Comparison of ENCODE assay signal across 10 cellular contexts in genomic region chr3:175193815-175194518, GRCh38.
DNase-seq lines count a peak whose midpoint lies in the region; ATAC-seq lines count a peak whose summit lies in the region.
"Had no signal": no experiment of that assay in that cellular context is flagged by ENCODE, and none has a peak within 500 bp of the region (broad histone marks: within the 10 kb centered on the region; RNA-seq: fewer than 3 reads in every experiment).

No MANE protein-coding gene starts in this region.

- peak; percentile 16 for DNase-seq in NCI-H2171 treated with DMSO at 0.1 percent for 48 hours (lab: John Stamatoyannopoulos, UW)
- no peak for DNase-seq in NCI-H2171 (lab: John Stamatoyannopoulos, UW)
- DNase-seq in stromal cell of bone marrow (ENCODE audit: low read depth) = peak; percentile 21
- no peak for DNase-seq in hippocampal formation (lab: John Stamatoyannopoulos, UW)
- DNase-seq in activated naive CD4-positive, alpha-beta T cell treated with anti-CD3 and anti-CD28 coated beads, Interleukin-2, amount 10 ng/mL, durations not matched to agents 7 days and 5 days = no peak
- DNase-seq in DMS153 treated with DMSO at 0.1 percent for 48 hours (lab: John Stamatoyannopoulos, UW; ENCODE audit: unreplicated experiment) = no peak
- DNase-seq: activated CD8-positive, alpha-beta T cell treated with anti-CD3 and anti-CD28 coated beads, Interleukin-2, amount 10 ng/mL, durations not matched to agents 7 days and 5 days; colonic mucosa had no signal

- peak; percentile 57 for ATAC-seq in HG03025 (IDR thresholded peaks at IDR 0.05; ENCODE audit: low FRiP score, unreplicated experiment)
- peak; percentile 42 for ATAC-seq in activated T-helper 17 cell treated with anti-CD3 and anti-CD28 coated beads, Interleukin-2, amount 50 U/mL, for 72 hours (replicated peaks)
- ATAC-seq: activated CD8-positive, alpha-beta T cell treated with anti-CD3 and anti-CD28 coated beads, Interleukin-2, amount 10 ng/mL, durations not matched to agents 7 days and 5 days had no signal

- CTCF ChIA-PET in activated naive CD4-positive, alpha-beta T cell treated with anti-CD3 and anti-CD28 coated beads, Interleukin-2, amount 10 ng/mL, durations not matched to agents 7 days and 5 days (lab: Charles Lee) = no interaction called here

- no peaks in the 10 kb centered on the region for H3K36me3 Mint-ChIP-seq in activated T-helper 17 cell treated with anti-CD3 and anti-CD28 coated beads, Interleukin-2, amount 50 U/mL, for 72 hours (ENCODE audit: low read depth)
- no peaks in the 10 kb centered on the region for H3K36me3 Mint-ChIP-seq in activated naive CD4-positive, alpha-beta T cell treated with anti-CD3 and anti-CD28 coated beads, Interleukin-2, amount 10 ng/mL, durations not matched to agents 7 days and 5 days

- H3K4me3 Mint-ChIP-seq in activated T-helper 17 cell treated with anti-CD3 and anti-CD28 coated beads, Interleukin-2, amount 50 U/mL, for 72 hours = no peak overlapping the region
- H3K4me3 Mint-ChIP-seq in activated naive CD4-positive, alpha-beta T cell treated with anti-CD3 and anti-CD28 coated beads, Interleukin-2, amount 10 ng/mL, durations not matched to agents 7 days and 5 days = no peak overlapping the region
- H3K4me3 Mint-ChIP-seq: activated CD8-positive, alpha-beta T cell treated with anti-CD3 and anti-CD28 coated beads, Interleukin-2, amount 10 ng/mL, durations not matched to agents 7 days and 5 days had no signal

- no peaks in the 10 kb centered on the region for H3K27me3 Mint-ChIP-seq in activated T-helper 17 cell treated with anti-CD3 and anti-CD28 coated beads, Interleukin-2, amount 50 U/mL, for 72 hours
- H3K27me3 Mint-ChIP-seq in activated naive CD4-positive, alpha-beta T cell treated with anti-CD3 and anti-CD28 coated beads, Interleukin-2, amount 10 ng/mL, durations not matched to agents 7 days and 5 days = no peaks in the 10 kb centered on the region

- H3K27ac Mint-ChIP-seq in activated T-helper 17 cell treated with anti-CD3 and anti-CD28 coated beads, Interleukin-2, amount 50 U/mL, for 72 hours = no peak overlapping the region
- H3K27ac Mint-ChIP-seq in activated naive CD4-positive, alpha-beta T cell treated with anti-CD3 and anti-CD28 coated beads, Interleukin-2, amount 10 ng/mL, durations not matched to agents 7 days and 5 days = no peak overlapping the region
- H3K27ac Mint-ChIP-seq: activated CD8-positive, alpha-beta T cell treated with anti-CD3 and anti-CD28 coated beads, Interleukin-2, amount 10 ng/mL, durations not matched to agents 7 days and 5 days had no signal

- H3K9me3 Mint-ChIP-seq in activated T-helper 17 cell treated with anti-CD3 and anti-CD28 coated beads, Interleukin-2, amount 50 U/mL, for 72 hours = peaks cover 16% of the 10 kb centered on the region
- peaks cover 4% of the 10 kb centered on the region for H3K9me3 Mint-ChIP-seq in activated naive CD4-positive, alpha-beta T cell treated with anti-CD3 and anti-CD28 coated beads, Interleukin-2, amount 10 ng/mL, durations not matched to agents 7 days and 5 days

- no peaks in the 10 kb centered on the region for H3K4me1 Mint-ChIP-seq in activated T-helper 17 cell treated with anti-CD3 and anti-CD28 coated beads, Interleukin-2, amount 50 U/mL, for 72 hours
- no peaks in the 10 kb centered on the region for H3K4me1 Mint-ChIP-seq in activated naive CD4-positive, alpha-beta T cell treated with anti-CD3 and anti-CD28 coated beads, Interleukin-2, amount 10 ng/mL, durations not matched to agents 7 days and 5 days

Comparison
In these comparisons a context has a peak if more than half of its experiments do, and no peak if none do; other contexts are left out.
1. DNase-seq: peak in NCI-H2171 treated with DMSO at 0.1 percent for 48 hours (single experiment) and stromal cell of bone marrow (single experiment); none in NCI-H2171 (single experiment), hippocampal formation (0 of 2), activated naive CD4-positive, alpha-beta T cell treated with anti-CD3 and anti-CD28 coated beads, Interleukin-2, amount 10 ng/mL, durations not matched to agents 7 days and 5 days (single experiment) and DMS153 treated with DMSO at 0.1 percent for 48 hours (single experiment).